ENCODE assay signal across 8 cellular contexts in the genomic region with DNA sequence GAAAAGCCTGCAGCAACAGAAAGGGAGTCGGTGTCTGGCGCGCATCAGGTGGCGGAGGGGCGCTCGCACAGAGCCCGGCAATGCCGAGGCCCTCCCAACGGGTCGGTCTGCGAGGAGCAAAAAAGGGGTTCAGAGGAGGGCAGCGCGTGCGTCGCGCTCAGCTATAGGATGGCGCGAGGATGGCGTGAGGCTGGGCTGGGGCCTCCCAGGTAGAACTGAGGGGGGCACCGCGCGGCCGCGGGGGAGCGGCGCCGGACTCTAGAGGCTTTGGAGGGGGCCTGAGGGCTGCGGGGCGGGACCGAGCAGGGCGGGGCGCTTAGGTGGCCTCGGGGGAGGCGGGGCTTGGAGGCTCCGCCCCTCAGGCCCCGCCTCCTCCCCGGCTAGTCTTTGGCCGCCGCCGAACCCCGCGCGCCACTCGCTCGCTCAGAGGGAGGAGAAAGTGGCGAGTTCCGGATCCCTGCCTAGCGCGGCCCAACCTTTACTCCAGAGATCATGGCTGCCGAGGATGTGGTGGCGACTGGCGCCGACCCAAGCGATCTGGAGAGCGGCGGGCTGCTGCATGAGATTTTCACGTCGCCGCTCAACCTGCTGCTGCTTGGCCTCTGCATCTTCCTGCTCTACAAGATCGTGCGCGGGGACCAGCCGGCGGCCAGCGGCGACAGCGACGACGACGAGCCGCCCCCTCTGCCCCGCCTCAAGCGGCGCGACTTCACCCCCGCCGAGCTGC. TPM values are rescaled to one million over a fixed set of nuclear protein-coding genes. Genes with fewer than 3 reads are reported as not detected.
DNase-seq lines count a peak whose midpoint lies in the region; ATAC-seq and TF ChIP-seq lines count a peak whose summit lies in the region.

TSS of gene PGRMC1 (plus strand) at position 414 of the 727 bp plus-strand sequence. CDS start at position 493, 79 bp downstream.

- no peaks in the 10 kb centered on the region for H3K36me3 ChIP-seq in colonic mucosa

- no peaks in the 10 kb centered on the region for H3K9me3 ChIP-seq in colonic mucosa

- peak; percentile 88 for DNase-seq in AG08396 (ENCODE audit: low spot score)
- peak; percentile 47 to 83 for DNase-seq in NCI-H446 (lab: John Stamatoyannopoulos, UW)
- peak; percentile 70 to 76 for DNase-seq in activated CD4-positive, alpha-beta T cell treated with anti-CD3 and anti-CD28 coated beads for 4 hours
- peak; percentile 79 for DNase-seq in colonic mucosa
- peak; percentile 66 for DNase-seq in stimulated activated CD4-positive, alpha-beta T cell treated with anti-CD3 and anti-CD28 coated beads, Interleukin-1b, Interleukin-23, amount 100 ng/mL, for 4 hours (ENCODE audit: low read depth in 2 of 2)

- H3K9ac ChIP-seq in colonic mucosa (ENCODE audit: low read depth in 2 of 2, low read length in 2 of 2), result peak within 1 kb of the TSS; percentile 77 to 85

- peak within 1 kb of the TSS; percentile 83 for H3K27ac ChIP-seq in colonic mucosa
- H3K27ac ChIP-seq in layer of hippocampus (ENCODE audit: low read depth, low read length), result peak within 1 kb of the TSS; percentile 77

- ATAC-seq in GM18873 (IDR thresholded peaks at IDR 0.05; ENCODE audit: low FRiP score, unreplicated experiment) (peak; percentile 91), HG03135 (IDR thresholded peaks at IDR 0.05; ENCODE audit: unreplicated experiment) (peak; percentile 96)

- H3K27me3 ChIP-seq in colonic mucosa (no peaks in the 10 kb centered on the region), layer of hippocampus (ENCODE audit: control insufficient read depth, insufficient read depth, low read length) (no peaks in the 10 kb centered on the region)

- H3K4me1 ChIP-seq in colonic mucosa, result no peaks in the 10 kb centered on the region

- intact Hi-C loops in colonic mucosa (cut with DNase I), result no loop called here

- H3K4me3 ChIP-seq in colonic mucosa, result peak within 1 kb of the TSS; percentile 63

- no peak for TF ChIP-seq CTCF in colonic mucosa (IDR thresholded peaks at IDR 0.05)

RNA-seq across cellular contexts. Expression of gene PGRMC1, which starts in this region (rescaled TPM):
- total RNA-seq in colonic mucosa, result 100 to 1,000 TPM; 105 to 132 TPM

Comparison
In these comparisons a context has a peak if more than half of its experiments do, and no peak if none do; other contexts are left out.
1. Peak in every context shown above with its lines: DNase-seq, ATAC-seq, H3K4me3 ChIP-seq and H3K27ac ChIP-seq.